Comparison of ENCODE assay signal across 21 cellular contexts in genomic region chr14:84579292-84579691, GRCh38.
"Had no signal": no experiment of that assay in that cellular context is flagged by ENCODE, and none has a peak within 500 bp of the region (broad histone marks: within the 10 kb centered on the region; RNA-seq: fewer than 3 reads in every experiment).

No MANE protein-coding gene starts in this region.

- ATAC-seq: activated T-cell treated with anti-CD3 and anti-CD28 coated beads, Interleukin-2, amount 50 U/mL, for 4 hours; PC-3; T-helper 17 cell had no signal

- H3K27me3 ChIP-seq: brain microvascular endothelial cell, cardiac muscle cell had no signal

- H3K27ac ChIP-seq: brain microvascular endothelial cell, cardiac muscle cell, VCaP had no signal

- DNase-seq: activated CD4-positive, alpha-beta memory T cell treated with anti-CD3 and anti-CD28 coated beads for 36 hours; activated CD4-positive, alpha-beta T cell treated with anti-CD3 and anti-CD28 coated beads, Interleukin-2, amount 10 ng/mL, durations not matched to agents 7 days and 5 days; activated CD4-positive, CD25-positive, alpha-beta regulatory T cell; activated CD8-positive, alpha-beta memory T cell treated with anti-CD3 and anti-CD28 coated beads for 24 hours; activated effector memory CD4-positive, alpha-beta T cell treated with anti-CD3 and anti-CD28 coated beads, Interleukin-2, amount 50 U/mL, for 16 hours; activated naive CD4-positive, alpha-beta T cell treated with anti-CD3 and anti-CD28 coated beads, Interleukin-2, amount 10 ng/mL, durations not matched to agents 7 days and 5 days; activated naive CD8-positive, alpha-beta T cell treated with anti-CD3 and anti-CD28 coated beads for 36 hours; activated T-cell treated with anti-CD3 and anti-CD28 coated beads, Interleukin-2, amount 50 U/mL, for 4 hours; brain microvascular endothelial cell; MM.1S; NCI-H1105 treated with DMSO at 0.1 percent for 48 hours; NCI-H1436 treated with DMSO at 0.1 percent for 48 hours; NCI-H187; NCI-H2081; NCI-H510A treated with DMSO at 0.1 percent for 48 hours; PC-3; SHP77 treated with DMSO at 0.1 percent for 48 hours; T-helper 17 cell; T-helper 9 cell had no signal

- H3K36me3 ChIP-seq: brain microvascular endothelial cell, cardiac muscle cell had no signal

- H3K4me3 ChIP-seq: cardiac muscle cell had no signal
